28 cellular contexts compared by ENCODE assay signal in genomic region chr17:77027271-77027670, GRCh38.
A peak's percentile ranks its signal among the peaks of the same experiment; 100 is the strongest.
DNase-seq lines count a peak whose midpoint lies in the region; ATAC-seq, FAIRE-seq and TF ChIP-seq lines count a peak whose summit lies in the region.
"Had no signal": no experiment of that assay in that cellular context is flagged by ENCODE, and none has a peak within 500 bp of the region (broad histone marks: within the 10 kb centered on the region; RNA-seq: fewer than 3 reads in every experiment).

No MANE protein-coding gene starts in this region.

- H3K27me3 ChIP-seq in CD4-positive, alpha-beta T cell (ENCODE audit: control insufficient read depth, insufficient read depth, low read length): no peaks in the 10 kb centered on the region
- H3K27me3 ChIP-seq: BE2C, Peyer's patch had no signal

- H3K27ac Mint-ChIP-seq in natural killer cell treated with Interleukin-12 subunit alpha and Interleukin-12 subunit beta and Interleukin-15 and Interleukin-18, amount 100 ng/mL, for 72 hours: no peak overlapping the region
- H3K27ac Mint-ChIP-seq in natural killer cell: no peak overlapping the region
- H3K27ac Mint-ChIP-seq in CD4-positive, alpha-beta T cell: no peak overlapping the region
- H3K27ac Mint-ChIP-seq: IgD-negative memory B cell, T-helper 17 cell had no signal

- peaks cover 0 to 2% of the 10 kb centered on the region in 2 donors for H3K27me3 Mint-ChIP-seq in natural killer cell treated with Interleukin-12 subunit alpha and Interleukin-12 subunit beta and Interleukin-15 and Interleukin-18, amount 100 ng/mL, for 72 hours
- H3K27me3 Mint-ChIP-seq in natural killer cell (ENCODE audit: low read depth in 2 of 2): no peaks in the 10 kb centered on the region
- H3K27me3 Mint-ChIP-seq in CD4-positive, alpha-beta T cell: no peaks in the 10 kb centered on the region
- H3K27me3 Mint-ChIP-seq: T-helper 17 cell had no signal

- peak; percentile 2 for DNase-seq in natural killer cell treated with Interleukin-12 subunit alpha and Interleukin-12 subunit beta and Interleukin-15 and Interleukin-18, amount 100 ng/mL, for 72 hours (ENCODE audit: low spot score)
- no peak for DNase-seq in natural killer cell
- peak; percentile 52 for DNase-seq in MV-4-11 (lab: John Stamatoyannopoulos, UW)
- peak; percentile 13 for DNase-seq in OCI-M1 (lab: John Stamatoyannopoulos, UW)
- no peak for DNase-seq in urothelium cell line (ENCODE audit: low spot score)
- no peak for DNase-seq in CD4-positive, alpha-beta T cell
- DNase-seq: 8988T, ACHN, BE2C, DMS153, DND-41, NCI-H1092 treated with DMSO at 0.1 percent for 48 hours, NCI-H1436, NCI-H187, NCI-H2081 treated with DMSO at 0.1 percent for 48 hours, NCI-H2171, NCI-H345, NCI-H510A treated with DMSO at 0.1 percent for 48 hours, Peyer's patch, SHP77 treated with DMSO at 0.1 percent for 48 hours, SK-N-SH, T-helper 17 cell had no signal

- peaks cover 0 to 6% of the 10 kb centered on the region in 2 donors for H3K4me1 Mint-ChIP-seq in natural killer cell treated with Interleukin-12 subunit alpha and Interleukin-12 subunit beta and Interleukin-15 and Interleukin-18, amount 100 ng/mL, for 72 hours (ENCODE audit: low read depth in 2 of 2)
- no peaks in the 10 kb centered on the region for H3K4me1 Mint-ChIP-seq in natural killer cell
- no peaks in the 10 kb centered on the region for H3K4me1 Mint-ChIP-seq in CD4-positive, alpha-beta T cell (ENCODE audit: low read depth)
- H3K4me1 Mint-ChIP-seq: CD14-positive monocyte, IgD-negative memory B cell, T-helper 17 cell had no signal

- POLR2A ChIA-PET in CD4-positive, alpha-beta T cell (lab: Charles Lee): no interaction called here

- H3K9me3 Mint-ChIP-seq in natural killer cell treated with Interleukin-12 subunit alpha and Interleukin-12 subunit beta and Interleukin-15 and Interleukin-18, amount 100 ng/mL, for 72 hours: peaks cover 6% of the 10 kb centered on the region
- H3K9me3 Mint-ChIP-seq in natural killer cell: peaks cover 0 to 3% of the 10 kb centered on the region in 2 donors
- H3K9me3 Mint-ChIP-seq in CD4-positive, alpha-beta T cell: no peaks in the 10 kb centered on the region

- H3K4me3 Mint-ChIP-seq in natural killer cell treated with Interleukin-12 subunit alpha and Interleukin-12 subunit beta and Interleukin-15 and Interleukin-18, amount 100 ng/mL, for 72 hours: no peak overlapping the region
- H3K4me3 Mint-ChIP-seq in natural killer cell: no peak overlapping the region
- H3K4me3 Mint-ChIP-seq in CD4-positive, alpha-beta T cell: no peak overlapping the region
- H3K4me3 Mint-ChIP-seq: CD14-positive monocyte, IgD-negative memory B cell, T-helper 17 cell had no signal

- intact Hi-C loops in natural killer cell (cut with micrococcal nuclease): no loop called here
- intact Hi-C loops in CD4-positive, alpha-beta T cell (cut with DNase I, micrococcal nuclease): no loop called here

- no peak for ATAC-seq in natural killer cell treated with Interleukin-12 subunit alpha and Interleukin-12 subunit beta and Interleukin-15 and Interleukin-18, amount 100 ng/mL, for 72 hours
- ATAC-seq in natural killer cell (no peak), GM21529 (IDR thresholded peaks at IDR 0.05; ENCODE audit: unreplicated experiment) (no peak), HG03175 (IDR thresholded peaks at IDR 0.05; ENCODE audit: unreplicated experiment) (no peak)
- no peak for ATAC-seq in CD4-positive, alpha-beta T cell (ENCODE audit: poor library complexity)
- ATAC-seq: HCT116, T-helper 17 cell had no signal

- H3K27ac ChIP-seq in CD4-positive, alpha-beta T cell (ENCODE audit: low read depth, low read length): no peak overlapping the region
- H3K27ac ChIP-seq: HL-60, Peyer's patch had no signal

- no peak for TF ChIP-seq CTCF in natural killer cell (IDR thresholded peaks at IDR 0.05)
- no peak for TF ChIP-seq CTCF in CD4-positive, alpha-beta T cell (IDR thresholded peaks at IDR 0.05)

- CTCF ChIA-PET in CD4-positive, alpha-beta T cell (lab: Charles Lee): no interaction called here

- peaks cover 6% of the 10 kb centered on the region for H3K36me3 Mint-ChIP-seq in natural killer cell treated with Interleukin-12 subunit alpha and Interleukin-12 subunit beta and Interleukin-15 and Interleukin-18, amount 100 ng/mL, for 72 hours
- no peaks in the 10 kb centered on the region for H3K36me3 Mint-ChIP-seq in natural killer cell
- H3K36me3 Mint-ChIP-seq in CD4-positive, alpha-beta T cell (ENCODE audit: low read depth): no peaks in the 10 kb centered on the region
- H3K36me3 Mint-ChIP-seq: CD14-positive monocyte, IgD-negative memory B cell had no signal

- H3K9me3 ChIP-seq in CD4-positive, alpha-beta T cell (ENCODE audit: control insufficient read depth, low read length): peaks cover 7% of the 10 kb centered on the region
- H3K9me3 ChIP-seq: BE2C, SK-N-SH had no signal

- FAIRE-seq in urothelium cell line (lab: Jason Lieb, UNC): peak; percentile 53

Comparison
In these comparisons a context has a peak if more than half of its experiments do, and no peak if none do; other contexts are left out.
1. DNase-seq: peak in natural killer cell treated with Interleukin-12 subunit alpha and Interleukin-12 subunit beta and Interleukin-15 and Interleukin-18, amount 100 ng/mL, for 72 hours (single experiment), MV-4-11 (single experiment) and OCI-M1 (single experiment); none in natural killer cell (single experiment), urothelium cell line (single experiment) and CD4-positive, alpha-beta T cell (0 of 10).